Comparison of ENCODE assay signal across 19 cellular contexts in the genomic region with DNA sequence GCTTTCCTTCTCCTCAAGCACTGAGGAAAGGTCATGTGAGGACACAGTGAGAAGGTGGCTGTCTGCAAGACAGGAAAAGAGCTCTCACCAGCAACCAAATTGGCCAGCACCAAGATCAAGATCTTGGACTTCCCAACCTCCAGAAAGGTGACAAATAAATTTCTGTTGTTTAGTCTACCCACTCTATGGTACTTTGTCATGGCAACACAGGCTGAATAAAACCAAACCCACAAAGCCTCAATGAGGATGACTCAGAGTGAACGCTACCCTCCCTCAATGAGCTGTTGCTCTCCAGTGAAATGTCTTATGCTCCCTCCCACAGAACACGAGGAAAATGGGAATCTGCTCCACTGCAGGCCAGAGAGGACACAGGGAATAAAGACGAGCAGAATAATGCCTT.
A peak's percentile ranks its signal among the peaks of the same experiment; 100 is the strongest.
DNase-seq lines count a peak whose midpoint lies in the region; ATAC-seq and TF ChIP-seq lines count a peak whose summit lies in the region.
"Had no signal": no experiment of that assay in that cellular context is flagged by ENCODE, and none has a peak within 500 bp of the region (broad histone marks: within the 10 kb centered on the region; RNA-seq: fewer than 3 reads in every experiment).

No MANE protein-coding gene starts in this region.

- peak; percentile 40 for DNase-seq in activated CD8-positive, alpha-beta memory T cell treated with anti-CD3 and anti-CD28 coated beads, Interleukin-2, amount 10 ng/mL, durations not matched to agents 7 days and 5 days
- no peak for DNase-seq in activated CD8-positive, alpha-beta memory T cell treated with anti-CD3 and anti-CD28 coated beads, Interleukin-2, amount 50 U/mL, for 4 hours
- DNase-seq in M059J (ENCODE audit: low read depth) (peak; percentile 99), astrocyte of the hippocampus (ENCODE audit: low read depth, low spot score) (peak; percentile 84), ACHN (no peak), Caco-2 (no peak), osteoblast (ENCODE audit: insufficient read length, low spot score, missing footprints) (no peak)
- no peak for DNase-seq in stimulated activated effector memory CD8-positive, alpha-beta T cell treated with anti-CD3 and anti-CD28 coated beads, Interleukin-12 subunit alpha, Interleukin-12 subunit beta, amount 100 ng/mL, for 72 hours (ENCODE audit: low spot score in 2 of 2)
- DNase-seq: activated naive CD4-positive, alpha-beta T cell treated with anti-CD3 and anti-CD28 coated beads, Interleukin-2, amount 50 U/mL, for 16 hours; central memory CD4-positive, alpha-beta T cell; DMS 273 treated with DMSO at 0.1 percent for 48 hours; effector memory CD8-positive, alpha-beta T cell; left ventricle myocardium inferior; naive B cell; NCI-H187 treated with DMSO at 0.1 percent for 48 hours; NCI-H524 treated with DMSO at 0.1 percent for 48 hours; RPMI8226 had no signal

- POLR2A ChIA-PET in Caco-2 (lab: Charles Lee), result no interaction called here

- H3K4me1 ChIP-seq in Caco-2, result no peaks in the 10 kb centered on the region
- no peaks in the 10 kb centered on the region for H3K4me1 ChIP-seq in osteoblast (ENCODE audit: insufficient read depth, low read length)
- H3K4me1 ChIP-seq: left ventricle myocardium inferior, prostate gland had no signal

- H3K4me3 ChIP-seq in Caco-2 (ENCODE audit: low read depth, low read length) (no peak overlapping the region), osteoblast (ENCODE audit: insufficient read depth, low read length) (no peak overlapping the region)
- H3K4me3 ChIP-seq: left ventricle myocardium inferior, prostate gland had no signal

- H3K79me2 ChIP-seq in osteoblast (ENCODE audit: insufficient read depth, low read length), result no peaks in the 10 kb centered on the region

- no peak overlapping the region for H3K4me2 ChIP-seq in osteoblast (ENCODE audit: insufficient read depth, low read length)

- ATAC-seq in activated CD8-positive, alpha-beta memory T cell treated with anti-CD3 and anti-CD28 coated beads, Interleukin-2, amount 10 ng/mL, durations not matched to agents 7 days and 5 days, result peak; percentile 30
- peak; percentile 90 for ATAC-seq in stimulated activated effector memory CD8-positive, alpha-beta T cell treated with anti-CD3 and anti-CD28 coated beads, Interleukin-12 subunit alpha, Interleukin-12 subunit beta, amount 100 ng/mL, for 72 hours
- ATAC-seq: effector memory CD8-positive, alpha-beta T cell had no signal

- H4K20me1 ChIP-seq in osteoblast (ENCODE audit: insufficient read depth, low read length), result no peaks in the 10 kb centered on the region

- no peak overlapping the region for H3K27ac Mint-ChIP-seq in activated CD8-positive, alpha-beta memory T cell treated with anti-CD3 and anti-CD28 coated beads, Interleukin-2, amount 10 ng/mL, durations not matched to agents 7 days and 5 days
- no peak overlapping the region for H3K27ac Mint-ChIP-seq in stimulated activated effector memory CD8-positive, alpha-beta T cell treated with anti-CD3 and anti-CD28 coated beads, Interleukin-12 subunit alpha, Interleukin-12 subunit beta, amount 100 ng/mL, for 72 hours
- no peak overlapping the region for H3K27ac Mint-ChIP-seq in Caco-2 (ENCODE audit: unreplicated experiment)
- H3K27ac Mint-ChIP-seq: effector memory CD8-positive, alpha-beta T cell had no signal

- CTCF ChIA-PET in activated CD8-positive, alpha-beta memory T cell treated with anti-CD3 and anti-CD28 coated beads, Interleukin-2, amount 10 ng/mL, durations not matched to agents 7 days and 5 days (lab: Charles Lee), result no interaction called here
- CTCF ChIA-PET in Caco-2 (lab: Charles Lee), result no interaction called here

- no TSS peak for BruUV-seq in Caco-2 (replicated peaks; lab: Mats Ljungman, UMichigan)

- H3K4me1 Mint-ChIP-seq in activated CD8-positive, alpha-beta memory T cell treated with anti-CD3 and anti-CD28 coated beads, Interleukin-2, amount 10 ng/mL, durations not matched to agents 7 days and 5 days, result peaks cover 9% of the 10 kb centered on the region
- no peaks in the 10 kb centered on the region for H3K4me1 Mint-ChIP-seq in stimulated activated effector memory CD8-positive, alpha-beta T cell treated with anti-CD3 and anti-CD28 coated beads, Interleukin-12 subunit alpha, Interleukin-12 subunit beta, amount 100 ng/mL, for 72 hours
- H3K4me1 Mint-ChIP-seq in Caco-2 (ENCODE audit: low read depth, unreplicated experiment), result no peaks in the 10 kb centered on the region
- H3K4me1 Mint-ChIP-seq: naive B cell had no signal

- no peak overlapping the region for H3K4me3 Mint-ChIP-seq in activated CD8-positive, alpha-beta memory T cell treated with anti-CD3 and anti-CD28 coated beads, Interleukin-2, amount 10 ng/mL, durations not matched to agents 7 days and 5 days
- H3K4me3 Mint-ChIP-seq in stimulated activated effector memory CD8-positive, alpha-beta T cell treated with anti-CD3 and anti-CD28 coated beads, Interleukin-12 subunit alpha, Interleukin-12 subunit beta, amount 100 ng/mL, for 72 hours, result no peak overlapping the region
- no peak overlapping the region for H3K4me3 Mint-ChIP-seq in Caco-2 (ENCODE audit: unreplicated experiment)
- H3K4me3 Mint-ChIP-seq: effector memory CD8-positive, alpha-beta T cell; naive B cell had no signal

- H3K36me3 ChIP-seq in Caco-2 (ENCODE audit: control insufficient read depth, insufficient read depth, low read length) (no peaks in the 10 kb centered on the region), osteoblast (ENCODE audit: insufficient read depth, low read length) (no peaks in the 10 kb centered on the region)
- H3K36me3 ChIP-seq: left ventricle myocardium inferior, prostate gland had no signal

- no peaks in the 10 kb centered on the region for H3K9me3 Mint-ChIP-seq in activated CD8-positive, alpha-beta memory T cell treated with anti-CD3 and anti-CD28 coated beads, Interleukin-2, amount 10 ng/mL, durations not matched to agents 7 days and 5 days (ENCODE audit: low read depth)
- H3K9me3 Mint-ChIP-seq in stimulated activated effector memory CD8-positive, alpha-beta T cell treated with anti-CD3 and anti-CD28 coated beads, Interleukin-12 subunit alpha, Interleukin-12 subunit beta, amount 100 ng/mL, for 72 hours, result peaks cover 7% of the 10 kb centered on the region
- H3K9me3 Mint-ChIP-seq in Caco-2 (ENCODE audit: unreplicated experiment), result no peaks in the 10 kb centered on the region

- H3K9me3 ChIP-seq in Caco-2 (no peaks in the 10 kb centered on the region), osteoblast (ENCODE audit: low read depth, low read length) (no peaks in the 10 kb centered on the region)
- H3K9me3 ChIP-seq: left ventricle myocardium inferior, prostate gland had no signal

- no peak for TF ChIP-seq CTCF in Caco-2 (IDR thresholded peaks at IDR 0.05; ENCODE audit: insufficient read depth in 1 of 2, low read depth in 1 of 2, low read length in 1 of 2, severe bottlenecking in 1 of 2, unreplicated experiment in 1 of 2)
- TF ChIP-seq CTCF in osteoblast (IDR thresholded peaks at IDR 0.05; ENCODE audit: extremely low read depth, low read depth, low read length), result no peak

- H3K36me3 Mint-ChIP-seq in activated CD8-positive, alpha-beta memory T cell treated with anti-CD3 and anti-CD28 coated beads, Interleukin-2, amount 10 ng/mL, durations not matched to agents 7 days and 5 days, result no peaks in the 10 kb centered on the region
- no peaks in the 10 kb centered on the region for H3K36me3 Mint-ChIP-seq in stimulated activated effector memory CD8-positive, alpha-beta T cell treated with anti-CD3 and anti-CD28 coated beads, Interleukin-12 subunit alpha, Interleukin-12 subunit beta, amount 100 ng/mL, for 72 hours
- no peaks in the 10 kb centered on the region for H3K36me3 Mint-ChIP-seq in Caco-2 (ENCODE audit: insufficient read depth, unreplicated experiment)
- H3K36me3 Mint-ChIP-seq: naive B cell had no signal

- no peak overlapping the region for H2AFZ ChIP-seq in osteoblast (ENCODE audit: low read length)

- intact Hi-C loops in Caco-2 (cut with micrococcal nuclease; ENCODE audit: unreplicated experiment), result loop anchor here (10.0 kb wide), 1 partner anchor 305 kb away; the partner anchor contains the start of gene NKX3-2

- H3K27me3 ChIP-seq in Caco-2 (replicated peaks; ENCODE audit: control insufficient read depth, insufficient read depth, low read length) (no peaks in the 10 kb centered on the region), osteoblast (ENCODE audit: insufficient read depth, low read length) (no peaks in the 10 kb centered on the region)

- no peak overlapping the region for H3K27ac ChIP-seq in osteoblast (ENCODE audit: low read depth, low read length)
- H3K27ac ChIP-seq: left ventricle myocardium inferior, prostate gland, VCaP had no signal

- in situ Hi-C loops in ACHN (cut with HindIII; ENCODE audit: low pct_ligation_motif_present, low pct_unique_long_range_greater_than_20kb, low sequenced_read_pairs), result no loop called here

- H3K27me3 Mint-ChIP-seq in activated CD8-positive, alpha-beta memory T cell treated with anti-CD3 and anti-CD28 coated beads, Interleukin-2, amount 10 ng/mL, durations not matched to agents 7 days and 5 days, result no peaks in the 10 kb centered on the region
- H3K27me3 Mint-ChIP-seq in Caco-2 (ENCODE audit: insufficient read depth, unreplicated experiment), result no peaks in the 10 kb centered on the region
- H3K27me3 Mint-ChIP-seq: effector memory CD8-positive, alpha-beta T cell; naive B cell had no signal

Comparison
In these comparisons a context has a peak if more than half of its experiments do, and no peak if none do; other contexts are left out.
1. DNase-seq: peak in activated CD8-positive, alpha-beta memory T cell treated with anti-CD3 and anti-CD28 coated beads, Interleukin-2, amount 10 ng/mL, durations not matched to agents 7 days and 5 days (single experiment), M059J (single experiment) and astrocyte of the hippocampus (single experiment); none in activated CD8-positive, alpha-beta memory T cell treated with anti-CD3 and anti-CD28 coated beads, Interleukin-2, amount 50 U/mL, for 4 hours (single experiment), stimulated activated effector memory CD8-positive, alpha-beta T cell treated with anti-CD3 and anti-CD28 coated beads, Interleukin-12 subunit alpha, Interleukin-12 subunit beta, amount 100 ng/mL, for 72 hours (0 of 2), ACHN (single experiment), Caco-2 (0 of 2) and osteoblast (single experiment).